Comparison of ENCODE assay signal across 1 cellular context in genomic region chr12:57866308-57867019, GRCh38.
TF ChIP-seq lines count a peak whose summit lies in the region.

No MANE protein-coding gene starts in this region.

TF ChIP-seq in HepG2, 621 proteins besides CTCF, POLR2A, EP300 and RAD21:
- TF ChIP-seq JDP2 (CRISPR knock-in tag; IDR thresholded peaks at IDR 0.05; ENCODE audit: borderline replicate concordance) (no peak), TIGD3 (CRISPR knock-in tag; IDR thresholded peaks at IDR 0.05; ENCODE audit: borderline replicate concordance) (no peak), DPF2 (CRISPR knock-in tag; IDR thresholded peaks at IDR 0.05; ENCODE audit: borderline replicate concordance, low read depth) (no peak), POLR2AphosphoS5 (IDR thresholded peaks at IDR 0.05; ENCODE audit: low read depth, low read length) (no peak), ATF4 (CRISPR knock-in tag; IDR thresholded peaks at IDR 0.05) (no peak), DNMT1 (CRISPR knock-in tag; IDR thresholded peaks at IDR 0.05) (no peak), TMF1 (CRISPR knock-in tag; IDR thresholded peaks at IDR 0.05; ENCODE audit: low read depth) (no peak), ZNF24 (IDR thresholded peaks at IDR 0.05) (no peak)
- TF ChIP-seq, protein P1, sequence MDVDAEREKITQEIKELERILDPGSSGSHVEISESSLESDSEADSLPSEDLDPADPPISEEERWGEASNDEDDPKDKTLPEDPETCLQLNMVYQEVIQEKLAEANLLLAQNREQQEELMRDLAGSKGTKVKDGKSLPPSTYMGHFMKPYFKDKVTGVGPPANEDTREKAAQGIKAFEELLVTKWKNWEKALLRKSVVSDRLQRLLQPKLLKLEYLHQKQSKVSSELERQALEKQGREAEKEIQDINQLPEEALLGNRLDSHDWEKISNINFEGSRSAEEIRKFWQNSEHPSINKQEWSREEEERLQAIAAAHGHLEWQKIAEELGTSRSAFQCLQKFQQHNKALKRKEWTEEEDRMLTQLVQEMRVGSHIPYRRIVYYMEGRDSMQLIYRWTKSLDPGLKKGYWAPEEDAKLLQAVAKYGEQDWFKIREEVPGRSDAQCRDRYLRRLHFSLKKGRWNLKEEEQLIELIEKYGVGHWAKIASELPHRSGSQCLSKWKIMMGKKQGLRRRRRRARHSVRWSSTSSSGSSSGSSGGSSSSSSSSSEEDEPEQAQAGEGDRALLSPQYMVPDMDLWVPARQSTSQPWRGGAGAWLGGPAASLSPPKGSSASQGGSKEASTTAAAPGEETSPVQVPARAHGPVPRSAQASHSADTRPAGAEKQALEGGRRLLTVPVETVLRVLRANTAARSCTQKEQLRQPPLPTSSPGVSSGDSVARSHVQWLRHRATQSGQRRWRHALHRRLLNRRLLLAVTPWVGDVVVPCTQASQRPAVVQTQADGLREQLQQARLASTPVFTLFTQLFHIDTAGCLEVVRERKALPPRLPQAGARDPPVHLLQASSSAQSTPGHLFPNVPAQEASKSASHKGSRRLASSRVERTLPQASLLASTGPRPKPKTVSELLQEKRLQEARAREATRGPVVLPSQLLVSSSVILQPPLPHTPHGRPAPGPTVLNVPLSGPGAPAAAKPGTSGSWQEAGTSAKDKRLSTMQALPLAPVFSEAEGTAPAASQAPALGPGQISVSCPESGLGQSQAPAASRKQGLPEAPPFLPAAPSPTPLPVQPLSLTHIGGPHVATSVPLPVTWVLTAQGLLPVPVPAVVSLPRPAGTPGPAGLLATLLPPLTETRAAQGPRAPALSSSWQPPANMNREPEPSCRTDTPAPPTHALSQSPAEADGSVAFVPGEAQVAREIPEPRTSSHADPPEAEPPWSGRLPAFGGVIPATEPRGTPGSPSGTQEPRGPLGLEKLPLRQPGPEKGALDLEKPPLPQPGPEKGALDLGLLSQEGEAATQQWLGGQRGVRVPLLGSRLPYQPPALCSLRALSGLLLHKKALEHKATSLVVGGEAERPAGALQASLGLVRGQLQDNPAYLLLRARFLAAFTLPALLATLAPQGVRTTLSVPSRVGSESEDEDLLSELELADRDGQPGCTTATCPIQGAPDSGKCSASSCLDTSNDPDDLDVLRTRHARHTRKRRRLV (CRISPR knock-in tag; IDR thresholded peaks at IDR 0.05) = no peak
- TF ChIP-seq, protein P2, sequence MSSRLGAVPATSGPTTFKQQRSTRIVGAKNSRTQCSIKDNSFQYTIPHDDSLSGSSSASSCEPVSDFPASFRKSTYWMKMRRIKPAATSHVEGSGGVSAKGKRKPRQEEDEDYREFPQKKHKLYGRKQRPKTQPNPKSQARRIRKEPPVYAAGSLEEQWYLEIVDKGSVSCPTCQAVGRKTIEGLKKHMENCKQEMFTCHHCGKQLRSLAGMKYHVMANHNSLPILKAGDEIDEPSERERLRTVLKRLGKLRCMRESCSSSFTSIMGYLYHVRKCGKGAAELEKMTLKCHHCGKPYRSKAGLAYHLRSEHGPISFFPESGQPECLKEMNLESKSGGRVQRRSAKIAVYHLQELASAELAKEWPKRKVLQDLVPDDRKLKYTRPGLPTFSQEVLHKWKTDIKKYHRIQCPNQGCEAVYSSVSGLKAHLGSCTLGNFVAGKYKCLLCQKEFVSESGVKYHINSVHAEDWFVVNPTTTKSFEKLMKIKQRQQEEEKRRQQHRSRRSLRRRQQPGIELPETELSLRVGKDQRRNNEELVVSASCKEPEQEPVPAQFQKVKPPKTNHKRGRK (CRISPR knock-in tag; IDR thresholded peaks at IDR 0.05) = no peak
